Comparison of ENCODE assay signal across 14 cellular contexts in the genomic region with DNA sequence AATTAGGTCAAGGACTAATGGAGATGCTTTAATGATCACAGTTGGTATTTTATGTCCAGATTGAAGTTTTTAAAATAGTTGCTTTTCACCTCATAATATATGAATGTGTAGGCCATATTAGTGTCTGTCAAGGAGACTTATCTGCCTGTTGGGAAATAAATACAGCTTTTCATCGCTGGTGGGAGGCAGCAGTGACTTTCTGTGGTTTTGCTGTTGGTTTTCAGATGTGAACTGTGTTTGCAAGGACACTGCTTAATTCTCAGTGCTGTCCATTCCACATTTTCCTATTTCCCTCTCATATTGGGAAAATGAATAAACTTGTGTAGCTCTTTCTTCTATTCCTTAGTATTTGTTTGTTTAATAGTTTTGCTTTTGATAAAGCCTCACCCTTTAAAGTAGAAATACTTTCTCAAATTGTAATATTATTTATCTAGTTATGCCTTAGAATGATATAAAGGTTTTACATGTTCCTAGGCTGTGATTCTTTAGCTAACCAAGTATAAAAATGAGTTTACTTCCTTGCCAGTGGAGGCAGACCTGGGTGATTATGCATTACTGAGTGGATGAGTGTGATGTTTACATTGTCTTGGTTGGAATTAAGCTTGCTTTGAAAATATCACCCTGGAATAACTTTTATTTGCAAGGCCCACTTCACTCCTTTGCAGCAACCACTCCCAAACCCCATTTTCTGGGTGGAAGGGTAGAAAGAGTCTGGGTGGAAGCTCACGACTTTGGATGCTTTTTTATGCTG. TPM values are rescaled to one million over a fixed set of nuclear protein-coding genes. Genes with fewer than 3 reads are reported as not detected.
A peak's percentile ranks its signal among the peaks of the same experiment; 100 is the strongest.
DNase-seq lines count a peak whose midpoint lies in the region; ATAC-seq and TF ChIP-seq lines count a peak whose summit lies in the region.
"Had no signal": no experiment of that assay in that cellular context is flagged by ENCODE, and none has a peak within 500 bp of the region (broad histone marks: within the 10 kb centered on the region; RNA-seq: fewer than 3 reads in every experiment).

No MANE protein-coding gene starts in this region.

- H3K4me1 Mint-ChIP-seq in brain: peaks cover 65% of the 10 kb centered on the region
- H3K4me1 Mint-ChIP-seq in mesothelial cell of epicardium: peaks cover 34% of the 10 kb centered on the region

- in situ Hi-C loops in Caki2 (cut with HindIII; ENCODE audit: low pct_unique_long_range_greater_than_20kb, low sequenced_read_pairs): no loop called here

- peaks cover 0 to 6% (median 0%) of the 10 kb centered on the region in 5 experiments for H3K9me3 Mint-ChIP-seq in brain
- no peaks in the 10 kb centered on the region for H3K9me3 Mint-ChIP-seq in mesothelial cell of epicardium
- H3K9me3 Mint-ChIP-seq: activated B cell treated with CpG ODN at 0.5 μM for 24 hours had no signal

- H3K36me3 Mint-ChIP-seq in brain (no peaks in the 10 kb centered on the region), mesothelial cell of epicardium (no peaks in the 10 kb centered on the region)
- H3K36me3 Mint-ChIP-seq: CD4-positive, alpha-beta memory T cell had no signal

- DNase-seq in Caki2 (ENCODE audit: low read depth) (peak; percentile 62), HT1080 (ENCODE audit: low read depth) (peak; percentile 37), mesothelial cell of epicardium (ENCODE audit: low spot score in 2 of 2, unreplicated experiment in 2 of 2) (no peak), superior temporal gyrus (ENCODE audit: extremely low spot score) (no peak), D341Med (ENCODE audit: low spot score) (no peak), GM03348 (ENCODE audit: low spot score) (no peak)
- DNase-seq: activated B cell treated with CpG ODN at 0.5 μM for 24 hours; CD4-positive, alpha-beta memory T cell; lower lobe of right lung; NCI-H2107; stimulated activated naive CD4-positive, alpha-beta T cell treated with Interleukin-2 at 50 U/mL for 16 hours had no signal

- H3K27ac Mint-ChIP-seq in brain (peak overlapping the region in 2 of 5 experiments; percentile 5 to 54), mesothelial cell of epicardium (peak overlapping the region; percentile 43)
- H3K27ac Mint-ChIP-seq: activated B cell treated with CpG ODN at 0.5 μM for 24 hours; activated naive CD8-positive, alpha-beta T cell; CD4-positive, alpha-beta memory T cell had no signal

- H3K4me3 Mint-ChIP-seq in brain (peak overlapping the region in 4 of 5 experiments; percentile 37 to 79 (median 60)), mesothelial cell of epicardium (no peak overlapping the region)
- H3K4me3 Mint-ChIP-seq: activated B cell treated with CpG ODN at 0.5 μM for 24 hours; activated naive CD8-positive, alpha-beta T cell; CD4-positive, alpha-beta memory T cell had no signal

- TF ChIP-seq CTCF in brain (conservative IDR thresholded peaks at IDR 0.05): no peak
- no peak for TF ChIP-seq CTCF in mesothelial cell of epicardium (IDR thresholded peaks at IDR 0.05; ENCODE audit: unreplicated experiment)

- H3K27me3 Mint-ChIP-seq in brain: peaks cover 9% of the 10 kb centered on the region
- no peaks in the 10 kb centered on the region for H3K27me3 Mint-ChIP-seq in mesothelial cell of epicardium (ENCODE audit: low read depth)

- no peak for ATAC-seq in HG02973 (IDR thresholded peaks at IDR 0.05; ENCODE audit: unreplicated experiment)
- ATAC-seq: lower lobe of right lung had no signal

RNA-seq across cellular contexts. Expression of a gene that starts 3.3 kb away (rescaled TPM):
- total RNA-seq in Caki2 (2014; rRNA removed; shearing (Covaris generic); ENCODE audit: low replicate concordance): 10.0 and 28.0 TPM in 2 replicates
- 22.7 and 24.0 TPM in 2 replicates for total RNA-seq in HT1080 (2014; rRNA removed; shearing (Covaris generic))
- 10.6 and 12.2 TPM in 2 replicates for polyA plus RNA-seq in HT1080 (2015; cell fraction: cytosol; rRNA removed)
- polyA plus RNA-seq in HT1080 (2015; cell fraction: nucleus; rRNA removed): 45.1 and 56.4 TPM in 2 replicates
- 7.5 TPM for polyA plus RNA-seq in brain (ENCODE audit: insufficient read depth, low read depth, low replicate concordance)
- 14.0 to 15.6 TPM (median 15.1 TPM) in 3 replicates for total RNA-seq in mesothelial cell of epicardium
- total RNA-seq: activated B cell treated with CpG ODN at 0.5 μM for 24 hours; CD4-positive, alpha-beta memory T cell had no signal
- polyA plus RNA-seq: CD4-positive, alpha-beta memory T cell had no signal

Comparison
In these comparisons a context has a peak if more than half of its experiments do, and no peak if none do; other contexts are left out.
1. DNase-seq: peak in Caki2 (single experiment) and HT1080 (single experiment); none in mesothelial cell of epicardium (0 of 2), superior temporal gyrus (single experiment), D341Med (single experiment) and GM03348 (single experiment).